11 cellular contexts compared by ENCODE assay signal in the genomic region with DNA sequence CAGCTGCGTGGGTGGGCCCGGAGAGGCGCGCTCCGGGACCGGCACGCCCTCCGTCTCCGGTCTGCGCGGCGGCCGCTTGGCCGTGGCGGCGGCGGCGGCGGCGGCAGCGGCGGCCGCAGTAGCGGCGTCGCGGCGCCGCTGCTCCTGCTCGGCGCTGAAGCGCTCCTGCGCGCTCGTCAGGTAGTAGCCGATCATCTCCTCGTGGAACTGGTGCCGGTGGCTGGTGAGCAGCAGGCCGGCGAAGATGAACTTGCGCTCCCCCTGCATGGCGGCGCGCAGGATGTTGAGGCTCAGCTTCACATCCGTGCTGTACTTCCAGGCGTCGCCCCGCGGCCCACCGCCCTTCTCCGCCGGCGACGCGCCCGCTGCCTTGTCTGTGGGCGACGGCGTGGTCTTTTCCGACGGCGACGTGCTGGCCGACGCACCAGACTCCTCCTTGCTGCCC.
DNase-seq lines count a peak whose midpoint lies in the region; ATAC-seq and TF ChIP-seq lines count a peak whose summit lies in the region.
"Had no signal": no experiment of that assay in that cellular context is flagged by ENCODE, and none has a peak within 500 bp of the region (broad histone marks: within the 10 kb centered on the region; RNA-seq: fewer than 3 reads in every experiment).

No MANE protein-coding gene starts in this region.

- peaks cover 0 to 2% of the 10 kb centered on the region in 2 donors for H3K27me3 Mint-ChIP-seq in CD8-positive, alpha-beta memory T cell
- H3K27me3 Mint-ChIP-seq in brain (peaks cover 56% of the 10 kb centered on the region), osteocyte (ENCODE audit: unreplicated experiment) (peaks cover 30% of the 10 kb centered on the region)

- H3K4me1 Mint-ChIP-seq in CD8-positive, alpha-beta memory T cell = peaks cover 54 to 87% (median 72%) of the 10 kb centered on the region in 3 donors
- H3K4me1 Mint-ChIP-seq in brain = peaks cover 27% of the 10 kb centered on the region
- peaks cover 11% of the 10 kb centered on the region for H3K4me1 Mint-ChIP-seq in osteocyte (ENCODE audit: unreplicated experiment)

- DNase-seq in CD8-positive, alpha-beta memory T cell = peak; percentile 16 to 77 (median 49)
- DNase-seq in activated CD4-positive, alpha-beta T cell treated with anti-CD3 and anti-CD28 coated beads for 48 hours = peak; percentile 54
- no peak for DNase-seq in osteocyte (ENCODE audit: extremely low spot score, unreplicated experiment)
- no peak for DNase-seq in NCI-H69 (lab: John Stamatoyannopoulos, UW)
- no peak for DNase-seq in HuH-7.5 (ENCODE audit: low spot score)
- no peak for DNase-seq in GOT3 (lab: John Stamatoyannopoulos, UW)
- DNase-seq: NCI-H748 treated with DMSO at 0.1 percent for 48 hours had no signal

- H3K27ac ChIP-seq in CD8-positive, alpha-beta memory T cell (ENCODE audit: low read depth, low read length) = no peak overlapping the region
- H3K27ac ChIP-seq: KMS-11 had no signal

- POLR2A ChIA-PET in CD8-positive, alpha-beta memory T cell (lab: Charles Lee) = interaction anchor here (0.9 to 4.8 kb wide), 16 partner anchors 11 to 269 kb away, joined by 3 to 31 read pairs (median 6); a partner anchor contains a TSS

- H3K36me3 ChIP-seq in CD8-positive, alpha-beta memory T cell (ENCODE audit: insufficient read depth, low read length) = no peaks in the 10 kb centered on the region

- CTCF ChIA-PET in CD8-positive, alpha-beta memory T cell (lab: Charles Lee) = interaction anchor here (1.0 to 4.0 kb wide), 11 partner anchors 10 to 284 kb away, joined by 3 to 31 read pairs (median 5); no protein-coding TSS in a partner anchor

- peaks cover 43% of the 10 kb centered on the region for H3K4me1 ChIP-seq in CD8-positive, alpha-beta memory T cell (ENCODE audit: insufficient read depth, low read length)

- no peak for ATAC-seq in GM21528 (IDR thresholded peaks at IDR 0.05; ENCODE audit: low FRiP score, unreplicated experiment)
- ATAC-seq: sciatic nerve had no signal

- no peak overlapping the region for H3K4me3 ChIP-seq in CD8-positive, alpha-beta memory T cell (ENCODE audit: low read length)

- H3K27me3 ChIP-seq in CD8-positive, alpha-beta memory T cell (ENCODE audit: insufficient read depth, low read length, poor library complexity, severe bottlenecking) = no peaks in the 10 kb centered on the region

- peak overlapping the region in 7 of 8 donors; percentile 46 to 91 (median 84) for H3K27ac Mint-ChIP-seq in CD8-positive, alpha-beta memory T cell
- no peak overlapping the region for H3K27ac Mint-ChIP-seq in brain
- H3K27ac Mint-ChIP-seq in osteocyte (ENCODE audit: unreplicated experiment) = no peak overlapping the region

- no peaks in the 10 kb centered on the region for H3K9me3 ChIP-seq in CD8-positive, alpha-beta memory T cell (ENCODE audit: low read length)

- peaks cover 0 to 14% (median 1%) of the 10 kb centered on the region in 3 donors for H3K36me3 Mint-ChIP-seq in CD8-positive, alpha-beta memory T cell
- H3K36me3 Mint-ChIP-seq in brain (peaks cover 29% of the 10 kb centered on the region), osteocyte (ENCODE audit: unreplicated experiment) (peaks cover 2% of the 10 kb centered on the region)

- H3K9me3 Mint-ChIP-seq in CD8-positive, alpha-beta memory T cell = no peaks in the 10 kb centered on the region
- H3K9me3 Mint-ChIP-seq in brain (peaks cover 5 to 22% (median 18%) of the 10 kb centered on the region in 5 experiments), osteocyte (ENCODE audit: unreplicated experiment) (no peaks in the 10 kb centered on the region)

- TF ChIP-seq CTCF in brain (conservative IDR thresholded peaks at IDR 0.05) (no peak), osteocyte (IDR thresholded peaks at IDR 0.05) (no peak)

- peak overlapping the region; percentile 82 to 91 (median 89) for H3K4me3 Mint-ChIP-seq in CD8-positive, alpha-beta memory T cell
- H3K4me3 Mint-ChIP-seq in brain = peak overlapping the region; percentile 70 to 79 (median 77)
- peak overlapping the region; percentile 27 for H3K4me3 Mint-ChIP-seq in osteocyte (ENCODE audit: unreplicated experiment)

Comparison
In these comparisons a context has a peak if more than half of its experiments do, and no peak if none do; other contexts are left out.
1. DNase-seq: peak in CD8-positive, alpha-beta memory T cell (5 of 5) and activated CD4-positive, alpha-beta T cell treated with anti-CD3 and anti-CD28 coated beads for 48 hours (single experiment); none in osteocyte (single experiment), NCI-H69 (single experiment), HuH-7.5 (single experiment) and GOT3 (single experiment).
2. H3K27ac Mint-ChIP-seq: peak in CD8-positive, alpha-beta memory T cell (7 of 8); none in brain (0 of 5) and osteocyte (single experiment).
3. H3K4me3 Mint-ChIP-seq: peak in every context shown above with its lines; median percentile 89 in CD8-positive, alpha-beta memory T cell; 77 in brain; 27 in osteocyte.